ENCODE assay signal across 8 cellular contexts in the genomic region with DNA sequence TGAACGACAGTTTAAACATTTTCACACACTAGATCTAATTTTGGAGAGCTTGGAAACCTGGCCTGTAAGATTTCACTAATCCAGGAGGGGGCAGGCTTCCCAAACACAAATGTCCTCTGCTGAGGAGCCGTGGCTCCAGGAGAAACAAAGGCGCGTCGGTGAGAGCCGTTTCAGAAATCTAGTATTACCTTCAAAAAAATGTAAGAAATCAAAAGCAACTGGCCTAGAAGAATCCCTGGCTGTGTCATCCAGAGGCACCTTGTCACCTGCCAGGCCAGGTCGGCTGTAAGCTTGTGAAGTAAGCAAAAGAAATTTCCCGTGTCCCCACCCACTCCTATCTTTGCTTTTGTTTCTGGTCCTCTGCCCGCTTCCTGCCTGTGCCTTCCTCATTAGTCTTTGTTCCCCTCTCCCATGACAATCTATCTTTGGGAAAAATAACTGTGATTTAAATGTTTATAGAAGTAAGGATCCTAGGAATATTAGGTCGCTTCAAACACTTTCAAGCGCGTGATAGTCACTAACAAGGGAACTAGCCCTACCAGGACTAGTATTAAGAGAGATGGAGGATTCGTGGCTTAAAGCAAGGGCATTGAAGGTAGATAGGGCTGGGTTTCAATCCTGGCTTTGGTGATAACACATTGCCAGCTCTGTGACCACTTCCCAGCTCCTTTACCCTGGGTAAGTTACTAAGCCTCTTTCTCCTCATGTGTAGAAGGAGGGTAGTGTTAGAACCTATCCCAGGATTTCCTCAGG.
DNase-seq lines count a peak whose midpoint lies in the region; ATAC-seq and TF ChIP-seq lines count a peak whose summit lies in the region.

No MANE protein-coding gene starts in this region.

- H3K27me3 ChIP-seq in AG04450 (ENCODE audit: control insufficient read depth, insufficient read depth, low read length) (no peaks in the 10 kb centered on the region), mesenchymal stem cell (ENCODE audit: control insufficient read depth in 1 of 2, insufficient read depth in 1 of 2, low read length in 2 of 2) (no peaks in the 10 kb centered on the region)

- peak overlapping the region; percentile 75 for H3K4me3 Mint-ChIP-seq in activated CD4-positive, alpha-beta memory T cell treated with anti-CD3 and anti-CD28 coated beads for 36 hours

- H4K8ac ChIP-seq in mesenchymal stem cell (ENCODE audit: low read length) = peak overlapping the region; percentile 54

- H3K36me3 ChIP-seq in mesenchymal stem cell (ENCODE audit: control insufficient read depth in 1 of 2, insufficient read depth in 2 of 2, low read depth in 1 of 2, low read length in 2 of 2) = no peaks in the 10 kb centered on the region

- no peak overlapping the region for H3K14ac ChIP-seq in mesenchymal stem cell (ENCODE audit: low read length in 2 of 2)

- no peak overlapping the region for H2AFZ ChIP-seq in mesenchymal stem cell (ENCODE audit: low read depth, low read length)

- CTCF ChIA-PET in AG04450 (lab: Charles Lee) = interaction anchor here (0.5 to 8.0 kb wide), 51 partner anchors 9 to 909 kb away, joined by 3 to 105 read pairs (median 3); no protein-coding TSS in a partner anchor
- CTCF ChIA-PET in activated CD4-positive, alpha-beta memory T cell treated with anti-CD3 and anti-CD28 coated beads for 36 hours (lab: Charles Lee) = interaction anchor here (0.6 to 5.1 kb wide), 49 partner anchors 9 to 576 kb away, joined by 3 to 63 read pairs (median 4); no protein-coding TSS in a partner anchor

- H3K4me1 ChIP-seq in mesenchymal stem cell (ENCODE audit: control insufficient read depth, insufficient read depth, low read depth, low read length) = no peaks in the 10 kb centered on the region

- H3K23ac ChIP-seq in mesenchymal stem cell (ENCODE audit: low read length in 2 of 2) = no peak overlapping the region

- no peaks in the 10 kb centered on the region for H3K79me1 ChIP-seq in mesenchymal stem cell (replicated peaks; ENCODE audit: low read length, poor library complexity, severe bottlenecking)

- H3K27ac ChIP-seq in AG04450 (ENCODE audit: low read depth, low read length) = no peak overlapping the region
- H3K27ac ChIP-seq in mesenchymal stem cell (ENCODE audit: low read length, poor library complexity, severe bottlenecking) = no peak overlapping the region

- ATAC-seq in GM18861 (IDR thresholded peaks at IDR 0.05; ENCODE audit: unreplicated experiment) (peak; percentile 69), HG03139 (IDR thresholded peaks at IDR 0.05; ENCODE audit: unreplicated experiment) (peak; percentile 77)

- H4K91ac ChIP-seq in mesenchymal stem cell (ENCODE audit: low read length) = no peak overlapping the region

- H3K4ac ChIP-seq in mesenchymal stem cell (ENCODE audit: low read depth in 1 of 2, low read length in 2 of 2) = peak overlapping the region in 1 of 2 experiments; percentile 78

- peaks cover 3% of the 10 kb centered on the region for H3K27me3 Mint-ChIP-seq in activated CD4-positive, alpha-beta memory T cell treated with anti-CD3 and anti-CD28 coated beads for 36 hours

- H2BK5ac ChIP-seq in mesenchymal stem cell (ENCODE audit: low read depth, low read length, poor library complexity, severe bottlenecking) = no peak overlapping the region

- H2BK12ac ChIP-seq in mesenchymal stem cell (ENCODE audit: low read length in 2 of 2) = peak overlapping the region; percentile 1 to 94

- DNase-seq in AG04450 (ENCODE audit: low read depth, low spot score) = peak; percentile 20
- DNase-seq in NCI-H460 (ENCODE audit: extremely low read depth, low read depth) = peak; percentile 65
- peak; percentile 79 for DNase-seq in activated CD4-positive, alpha-beta memory T cell treated with anti-CD3 and anti-CD28 coated beads for 36 hours
- peak; percentile 39 for DNase-seq in effector CD8-positive, alpha-beta T cell (lab: John Stamatoyannopoulos, UW)
- DNase-seq in mesenchymal stem cell = peak; percentile 69
- peak; percentile 11 for DNase-seq in stimulated activated CD8-positive, alpha-beta memory T cell treated with anti-CD3 and anti-CD28 coated beads, Interleukin-12 subunit alpha, Interleukin-12 subunit beta, amount 100 ng/mL, for 24 hours (ENCODE audit: extremely low read depth)

- H3K9me3 Mint-ChIP-seq in activated CD4-positive, alpha-beta memory T cell treated with anti-CD3 and anti-CD28 coated beads for 36 hours = no peaks in the 10 kb centered on the region

- H3K9ac ChIP-seq in mesenchymal stem cell (ENCODE audit: low read length) = peak overlapping the region; percentile 87

- no peak overlapping the region for H2BK15ac ChIP-seq in mesenchymal stem cell (ENCODE audit: low read depth, poor library complexity, severe bottlenecking)

- POLR2A ChIA-PET in AG04450 (lab: Yijun Ruan, JAX) = no interaction called here
- POLR2A ChIA-PET in activated CD4-positive, alpha-beta memory T cell treated with anti-CD3 and anti-CD28 coated beads for 36 hours (lab: Charles Lee) = interaction anchor here (1.0 kb wide), 1 partner anchor 427 kb away, joined by 3 read pairs; no protein-coding TSS in a partner anchor

- intact Hi-C loops in activated CD4-positive, alpha-beta memory T cell treated with anti-CD3 and anti-CD28 coated beads for 36 hours (cut with micrococcal nuclease) = loop anchor here (1.0 to 10.0 kb wide), 7 partner anchors 85 to 573 kb away; no protein-coding TSS in a partner anchor

- peak overlapping the region; percentile 55 for H3K4me2 ChIP-seq in mesenchymal stem cell (ENCODE audit: low read length, poor library complexity, severe bottlenecking)

- H2BK120ac ChIP-seq in mesenchymal stem cell (ENCODE audit: low read depth, low read length) = no peak overlapping the region

- no peak overlapping the region for H2AK5ac ChIP-seq in mesenchymal stem cell (ENCODE audit: low read length, severe bottlenecking)

- H3K36me3 Mint-ChIP-seq in activated CD4-positive, alpha-beta memory T cell treated with anti-CD3 and anti-CD28 coated beads for 36 hours = no peaks in the 10 kb centered on the region

- WGBS in mesenchymal stem cell = 27% methylated on average over 12 of the region's 13 CpGs

- no peaks in the 10 kb centered on the region; the same call in 1 of the 2 replicates for H3K9me3 ChIP-seq in AG04450 (ENCODE audit: control insufficient read depth, insufficient read depth, low read length)
- H3K9me3 ChIP-seq in mesenchymal stem cell (ENCODE audit: control insufficient read depth, low read length) = no peaks in the 10 kb centered on the region

- no peak overlapping the region for H3K27ac Mint-ChIP-seq in activated CD4-positive, alpha-beta memory T cell treated with anti-CD3 and anti-CD28 coated beads for 36 hours

- H3K4me1 Mint-ChIP-seq in activated CD4-positive, alpha-beta memory T cell treated with anti-CD3 and anti-CD28 coated beads for 36 hours (ENCODE audit: low read depth) = peaks cover 4% of the 10 kb centered on the region

- H3K4me3 ChIP-seq in AG04450 (ENCODE audit: low read depth, low read length) = peak overlapping the region; percentile 71
- peak overlapping the region; percentile 52 to 79 for H3K4me3 ChIP-seq in mesenchymal stem cell (ENCODE audit: insufficient read depth in 1 of 2, low read depth in 1 of 2, low read length in 2 of 2)

- H3K18ac ChIP-seq in mesenchymal stem cell (ENCODE audit: low read depth in 1 of 2, low read length in 2 of 2) = peak overlapping the region; percentile 4 to 73

- TF ChIP-seq CTCF in AG04450 (IDR thresholded peaks at IDR 0.05; ENCODE audit: low read depth, low read length) = peak; percentile 79

Comparison
In these comparisons a context has a peak if more than half of its experiments do, and no peak if none do; other contexts are left out.
1. DNase-seq: peak in every context shown above with its lines; median percentile 79 in activated CD4-positive, alpha-beta memory T cell treated with anti-CD3 and anti-CD28 coated beads for 36 hours; 69 in mesenchymal stem cell; 65 in NCI-H460; 39 in effector CD8-positive, alpha-beta T cell; 20 in AG04450; 11 in stimulated activated CD8-positive, alpha-beta memory T cell treated with anti-CD3 and anti-CD28 coated beads, Interleukin-12 subunit alpha, Interleukin-12 subunit beta, amount 100 ng/mL, for 24 hours.